ENCODE assay signal across 19 cellular contexts in genomic region chr3:147397911-147398809, GRCh38.
DNase-seq lines count a peak whose midpoint lies in the region; ATAC-seq lines count a peak whose summit lies in the region.
"Had no signal": no experiment of that assay in that cellular context is flagged by ENCODE, and none has a peak within 500 bp of the region (broad histone marks: within the 10 kb centered on the region; RNA-seq: fewer than 3 reads in every experiment).

No MANE protein-coding gene starts in this region.

- H3K27me3 Mint-ChIP-seq in T-helper 2 cell treated with Interferon-gamma antibody and Interleukin-4, amounts not matched to agents 5 μg/mL and 100 μg/mL, for 36 hours (ENCODE audit: low read depth) = peaks cover 65% of the 10 kb centered on the region
- peaks cover 61 to 93% of the 10 kb centered on the region in 2 donors for H3K27me3 Mint-ChIP-seq in stimulated activated naive B cell treated with anti-CD40 and anti-IgM and Interleukin-4, amounts not matched to agents 10 μg/mL and 1 μg/mL and 100 μg/mL, for 72 hours

- peak overlapping the region; percentile 50 for H3K9ac ChIP-seq in iPS-18a (ENCODE audit: low read length)

- no peak for ATAC-seq in stimulated activated naive B cell treated with anti-CD40 and anti-IgM and Interleukin-4, amounts not matched to agents 10 μg/mL and 1 μg/mL and 100 μg/mL, for 72 hours (replicated peaks)
- ATAC-seq in HG03108 (IDR thresholded peaks at IDR 0.05; ENCODE audit: unreplicated experiment) = no peak
- ATAC-seq: left ventricle myocardium superior, T-cell had no signal

- H3K4me1 ChIP-seq in iPS-18a (ENCODE audit: control insufficient read depth, low read depth, low read length) = peaks cover 66% of the 10 kb centered on the region

- no peaks in the 10 kb centered on the region for H3K36me3 Mint-ChIP-seq in T-helper 2 cell treated with Interferon-gamma antibody and Interleukin-4, amounts not matched to agents 5 μg/mL and 100 μg/mL, for 36 hours (ENCODE audit: low read depth)
- H3K36me3 Mint-ChIP-seq in stimulated activated naive B cell treated with anti-CD40 and anti-IgM and Interleukin-4, amounts not matched to agents 10 μg/mL and 1 μg/mL and 100 μg/mL, for 72 hours = peaks cover 3 to 13% of the 10 kb centered on the region in 2 donors

- no peak for DNase-seq in T-helper 2 cell treated with Interferon-gamma antibody and Interleukin-4, amounts not matched to agents 5 μg/mL and 100 μg/mL, for 36 hours (ENCODE audit: low spot score)
- DNase-seq in T-helper 2 cell (no peak), caudate nucleus (lab: John Stamatoyannopoulos, UW) (peak in 1 of 61 donors; percentile 49), anterior cingulate cortex (lab: John Stamatoyannopoulos, UW) (no peak), NCI-H2196 (lab: John Stamatoyannopoulos, UW; ENCODE audit: unreplicated experiment) (no peak)
- no peak for DNase-seq in stimulated activated naive B cell treated with anti-CD40 and anti-IgM and Interleukin-4, amounts not matched to agents 10 μg/mL and 1 μg/mL and 100 μg/mL, for 72 hours
- DNase-seq: activated CD4-positive, CD25-positive, alpha-beta regulatory T cell; activated effector memory CD4-positive, alpha-beta T cell treated with anti-CD3 and anti-CD28 coated beads, Interleukin-2, amount 50 U/mL, for 16 hours; aorta; DMS79 treated with DMSO at 0.1 percent for 48 hours; effector CD4-positive, alpha-beta T cell; left ventricle myocardium superior; NCI-H1105 treated with DMSO at 0.1 percent for 48 hours; NCI-H2171 treated with DMSO at 0.1 percent for 48 hours; NK-92 treated with Interleukin-12 subunit alpha and Interleukin-12 subunit beta, amount 100 ng/mL, for 24 hours; stomach; T-cell had no signal

- H3K4me1 Mint-ChIP-seq in T-helper 2 cell treated with Interferon-gamma antibody and Interleukin-4, amounts not matched to agents 5 μg/mL and 100 μg/mL, for 36 hours (ENCODE audit: low read depth) = no peaks in the 10 kb centered on the region
- H3K4me1 Mint-ChIP-seq in stimulated activated naive B cell treated with anti-CD40 and anti-IgM and Interleukin-4, amounts not matched to agents 10 μg/mL and 1 μg/mL and 100 μg/mL, for 72 hours = peaks cover 12 to 13% of the 10 kb centered on the region in 2 donors

- no peaks in the 10 kb centered on the region for H3K9me3 ChIP-seq in iPS-18a (ENCODE audit: control insufficient read depth, low read depth, low read length)

- peak overlapping the region; percentile 67 for H3K4me3 ChIP-seq in iPS-18a (ENCODE audit: low read length)
- H3K4me3 ChIP-seq: stomach had no signal

- H3K27me3 ChIP-seq in iPS-18a (ENCODE audit: control insufficient read depth, insufficient read depth, low read length) = peaks cover 100% of the 10 kb centered on the region

- peak overlapping the region; percentile 26 for H3K27ac Mint-ChIP-seq in T-helper 2 cell treated with Interferon-gamma antibody and Interleukin-4, amounts not matched to agents 5 μg/mL and 100 μg/mL, for 36 hours
- peak overlapping the region; percentile 31 for H3K27ac Mint-ChIP-seq in stimulated activated naive B cell treated with anti-CD40 and anti-IgM and Interleukin-4, amounts not matched to agents 10 μg/mL and 1 μg/mL and 100 μg/mL, for 72 hours

- H3K9me3 Mint-ChIP-seq in T-helper 2 cell treated with Interferon-gamma antibody and Interleukin-4, amounts not matched to agents 5 μg/mL and 100 μg/mL, for 36 hours = no peaks in the 10 kb centered on the region
- peaks cover 8 to 11% of the 10 kb centered on the region in 2 donors for H3K9me3 Mint-ChIP-seq in stimulated activated naive B cell treated with anti-CD40 and anti-IgM and Interleukin-4, amounts not matched to agents 10 μg/mL and 1 μg/mL and 100 μg/mL, for 72 hours

- H3K4me3 Mint-ChIP-seq in T-helper 2 cell treated with Interferon-gamma antibody and Interleukin-4, amounts not matched to agents 5 μg/mL and 100 μg/mL, for 36 hours = no peak overlapping the region
- H3K4me3 Mint-ChIP-seq in stimulated activated naive B cell treated with anti-CD40 and anti-IgM and Interleukin-4, amounts not matched to agents 10 μg/mL and 1 μg/mL and 100 μg/mL, for 72 hours = peak overlapping the region; percentile 10 to 28
- H3K4me3 Mint-ChIP-seq: T-cell had no signal

- H3K27ac ChIP-seq in caudate nucleus (ENCODE audit: low read depth, low read length) (peak overlapping the region; percentile 77), iPS-18a (ENCODE audit: low read length) (no peak overlapping the region)
- H3K27ac ChIP-seq: stomach had no signal

- no peaks in the 10 kb centered on the region for H3K36me3 ChIP-seq in iPS-18a (ENCODE audit: control insufficient read depth, low read depth, low read length)
- H3K36me3 ChIP-seq: stomach had no signal
